ENCODE assay signal across 26 cellular contexts in the genomic region with DNA sequence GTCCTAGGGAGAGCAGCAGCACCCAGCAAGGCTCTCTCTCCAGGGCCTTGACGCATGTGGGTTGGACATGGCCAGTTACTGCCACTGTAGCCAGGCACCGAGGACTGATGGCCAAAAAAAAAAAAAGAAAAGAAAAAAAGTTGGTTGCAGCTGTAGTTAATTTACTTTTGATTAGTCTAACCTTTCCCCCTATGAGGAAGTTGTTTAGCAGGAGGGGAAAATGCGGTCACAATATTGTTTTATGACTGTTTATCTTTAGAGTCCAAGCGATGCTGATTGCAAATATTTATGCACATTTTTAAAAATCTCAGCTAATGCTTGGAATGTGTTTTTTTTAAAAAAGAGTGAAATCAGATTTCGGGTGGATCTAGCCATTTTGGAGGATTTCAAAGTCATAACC.
A peak's percentile ranks its signal among the peaks of the same experiment; 100 is the strongest.
DNase-seq lines count a peak whose midpoint lies in the region; ATAC-seq, FAIRE-seq and TF ChIP-seq lines count a peak whose summit lies in the region.
"Had no signal": no experiment of that assay in that cellular context is flagged by ENCODE, and none has a peak within 500 bp of the region (broad histone marks: within the 10 kb centered on the region; RNA-seq: fewer than 3 reads in every experiment).

No MANE protein-coding gene starts in this region.

- FAIRE-seq in small intestine (lab: Jason Lieb, UNC) = no peak
- FAIRE-seq: A204.1, GM18507 had no signal

- H3K36me3 ChIP-seq in small intestine (ENCODE audit: control insufficient read depth in 2 of 2, insufficient read depth in 2 of 2, low read length in 2 of 2) = no peaks in the 10 kb centered on the region
- H3K36me3 ChIP-seq: BLaER1, HAP-1, Peyer's patch had no signal

- DNase-seq in AG09319 (ENCODE audit: extremely low read depth, low read depth) = peak; percentile 73
- DNase-seq in GM04503 (ENCODE audit: low read depth) = peak; percentile 23
- peak; percentile 85 for DNase-seq in fibroblast of gingiva (ENCODE audit: low read depth)
- DNase-seq in small intestine = peak; percentile 7
- DNase-seq in stimulated activated CD4-positive, alpha-beta T cell treated with anti-CD3 and anti-CD28 coated beads, Interleukin-12 subunit alpha, Interleukin-12 subunit beta, amount 100 ng/mL, for 4 hours = no peak
- DNase-seq in T-helper 9 cell = no peak
- DNase-seq: CD4-positive, CD25-positive, alpha-beta regulatory T cell; DMS153; DND-41; GOT3; NCI-H1048; NCI-H1417; NCI-H1694; NCI-H2081; NCI-H2227 treated with DMSO at 0.1 percent for 48 hours; NCI-H510A; NCI-H69; OCI-M1; Peyer's patch; SHP77 treated with DMSO at 0.1 percent for 48 hours had no signal

- H3K9me3 ChIP-seq in small intestine (ENCODE audit: control insufficient read depth, low read depth) = no peaks in the 10 kb centered on the region
- H3K9me3 ChIP-seq: BLaER1, HAP-1, Peyer's patch had no signal

- WGBS in small intestine, 3 donors = 12 to 22% (median 16%) methylated on average over 5 of the region's 5 CpGs

- ATAC-seq in GM18861 (IDR thresholded peaks at IDR 0.05; ENCODE audit: unreplicated experiment) = no peak

- no peak overlapping the region for H3K27ac ChIP-seq in small intestine (ENCODE audit: low read depth in 1 of 2, low read length in 1 of 2)
- H3K27ac ChIP-seq: BLaER1, HL-60, Peyer's patch had no signal

- peaks cover 0 to 4% of the 10 kb centered on the region in 2 donors for H3K27me3 ChIP-seq in small intestine (ENCODE audit: control insufficient read depth in 2 of 2, insufficient read depth in 2 of 2, low read length in 2 of 2)
- H3K27me3 ChIP-seq: BLaER1, Peyer's patch had no signal

- TF ChIP-seq CTCF in AG09319 (IDR thresholded peaks at IDR 0.05; ENCODE audit: low read depth, low read length) = no peak

- no peaks in the 10 kb centered on the region for H3K4me1 ChIP-seq in small intestine (ENCODE audit: control insufficient read depth in 2 of 2, insufficient read depth in 1 of 2, low read depth in 1 of 2, low read length in 1 of 2)
- H3K4me1 ChIP-seq: BLaER1, HAP-1, Peyer's patch had no signal

- H3K4me3 ChIP-seq in small intestine (ENCODE audit: low read depth in 1 of 2, low read length in 2 of 2) = no peak overlapping the region
- H3K4me3 ChIP-seq: BLaER1, HAP-1, Peyer's patch had no signal

Comparison
In these comparisons a context has a peak if more than half of its experiments do, and no peak if none do; other contexts are left out.
1. DNase-seq: peak in AG09319 (single experiment), GM04503 (single experiment), fibroblast of gingiva (single experiment) and small intestine (single experiment); none in stimulated activated CD4-positive, alpha-beta T cell treated with anti-CD3 and anti-CD28 coated beads, Interleukin-12 subunit alpha, Interleukin-12 subunit beta, amount 100 ng/mL, for 4 hours (single experiment) and T-helper 9 cell (single experiment).